Comparison of ENCODE assay signal across 8 cellular contexts in genomic region chr1:200510228-200510623, GRCh38.
A peak's percentile ranks its signal among the peaks of the same experiment; 100 is the strongest.
DNase-seq lines count a peak whose midpoint lies in the region; ATAC-seq and TF ChIP-seq lines count a peak whose summit lies in the region.

No MANE protein-coding gene starts in this region.

- POLR2A ChIA-PET in CD4-positive, alpha-beta T cell (lab: Charles Lee) = no interaction called here

- H3K27me3 ChIP-seq in CD4-positive, alpha-beta T cell (ENCODE audit: control insufficient read depth, insufficient read depth, low read length) = no peaks in the 10 kb centered on the region
- H3K27me3 ChIP-seq in endodermal cell (ENCODE audit: control insufficient read depth, insufficient read depth, low read length, poor library complexity, severe bottlenecking) = no peaks in the 10 kb centered on the region

- no peaks in the 10 kb centered on the region for H3K4me1 ChIP-seq in endodermal cell (ENCODE audit: control insufficient read depth, insufficient read depth, low read length)
- H3K4me1 ChIP-seq in mucosa of descending colon (ENCODE audit: low read depth) = no peaks in the 10 kb centered on the region

- H3K4me1 Mint-ChIP-seq in CD4-positive, alpha-beta T cell (ENCODE audit: low read depth) = no peaks in the 10 kb centered on the region
- no peaks in the 10 kb centered on the region for H3K4me1 Mint-ChIP-seq in endodermal cell

- no peak overlapping the region for H3K4me3 Mint-ChIP-seq in CD4-positive, alpha-beta T cell
- no peak overlapping the region for H3K4me3 Mint-ChIP-seq in endodermal cell

- H3K9me3 ChIP-seq in CD4-positive, alpha-beta T cell (ENCODE audit: control insufficient read depth, low read length) = no peaks in the 10 kb centered on the region
- H3K9me3 ChIP-seq in endodermal cell (ENCODE audit: control insufficient read depth, low read length) = no peaks in the 10 kb centered on the region
- H3K9me3 ChIP-seq in mucosa of descending colon = no peaks in the 10 kb centered on the region

- H3K27me3 Mint-ChIP-seq in CD4-positive, alpha-beta T cell = peaks cover 4% of the 10 kb centered on the region
- H3K27me3 Mint-ChIP-seq in endodermal cell (ENCODE audit: insufficient read depth) = peaks cover 2% of the 10 kb centered on the region

- no peak overlapping the region for H3K9ac ChIP-seq in endodermal cell (ENCODE audit: extremely low read depth, low read length, poor library complexity, severe bottlenecking)

- 33 to 37% methylated on average over 4 of the region's 4 CpGs for WGBS in endodermal cell (ENCODE audit: insufficient coverage in 1 of 2, insufficient read length in 1 of 2), 2 experiments

- H3K27ac ChIP-seq in CD4-positive, alpha-beta T cell (ENCODE audit: low read depth, low read length) = no peak overlapping the region
- no peak overlapping the region for H3K27ac ChIP-seq in endodermal cell (ENCODE audit: low read depth, low read length)

- H3K36me3 Mint-ChIP-seq in CD4-positive, alpha-beta T cell (ENCODE audit: low read depth) = no peaks in the 10 kb centered on the region
- no peaks in the 10 kb centered on the region for H3K36me3 Mint-ChIP-seq in endodermal cell (ENCODE audit: low read depth)

- TF ChIP-seq CTCF in CD4-positive, alpha-beta T cell (IDR thresholded peaks at IDR 0.05) = peak; percentile 99
- peak; percentile 97 for TF ChIP-seq CTCF in endodermal cell (conservative IDR thresholded peaks at IDR 0.05)
- peak; percentile 73 for TF ChIP-seq CTCF in mucosa of descending colon (IDR thresholded peaks at IDR 0.05)

- no peak overlapping the region for H3K4me3 ChIP-seq in endodermal cell (ENCODE audit: low read length)
- H3K4me3 ChIP-seq in mucosa of descending colon = no peak overlapping the region

- peak; percentile 26 to 61 (median 50) for DNase-seq in CD4-positive, alpha-beta T cell
- peak; percentile 71 for DNase-seq in HK-2 (ENCODE audit: unreplicated experiment)
- peak; percentile 94 for DNase-seq in NCI-H82 (lab: John Stamatoyannopoulos, UW)
- DNase-seq in activated CD8-positive, alpha-beta memory T cell treated with anti-CD3 and anti-CD28 coated beads for 1 hour (ENCODE audit: extremely low read depth in 1 of 2, low read depth in 1 of 2) = peak; percentile 29 to 43
- peak; percentile 91 for DNase-seq in endodermal cell
- peak in 1 of 3 donors; percentile 83 for DNase-seq in mucosa of descending colon
- DNase-seq in stimulated activated CD8-positive, alpha-beta memory T cell treated with anti-CD3 and anti-CD28 coated beads, Interleukin-4, amount 100 ng/mL, for 48 hours = peak; percentile 77

- H3K9me3 Mint-ChIP-seq in CD4-positive, alpha-beta T cell = no peaks in the 10 kb centered on the region
- H3K9me3 Mint-ChIP-seq in endodermal cell = no peaks in the 10 kb centered on the region

- intact Hi-C loops in CD4-positive, alpha-beta T cell (cut with DNase I, micrococcal nuclease) = loop anchor here (1.0 to 10.0 kb wide), 4 partner anchors 371 to 1755 kb away; no protein-coding TSS in a partner anchor
- intact Hi-C loops in mucosa of descending colon (cut with DNase I, micrococcal nuclease) = no loop called here

- ATAC-seq in CD4-positive, alpha-beta T cell (ENCODE audit: poor library complexity) = peak; percentile 79
- ATAC-seq in GM19328 (IDR thresholded peaks at IDR 0.05; ENCODE audit: unreplicated experiment) (peak; percentile 92), mucosa of descending colon (peak; percentile 91)

- no peak overlapping the region for H3K27ac Mint-ChIP-seq in CD4-positive, alpha-beta T cell
- H3K27ac Mint-ChIP-seq in endodermal cell = no peak overlapping the region

- CTCF ChIA-PET in CD4-positive, alpha-beta T cell (lab: Charles Lee) = interaction anchor here (1.1 kb wide), 1 partner anchor 412 kb away, joined by 3 read pairs; no protein-coding TSS in a partner anchor

- H3K36me3 ChIP-seq in endodermal cell (ENCODE audit: control insufficient read depth, insufficient read depth, low read length) = no peaks in the 10 kb centered on the region
- H3K36me3 ChIP-seq in mucosa of descending colon (ENCODE audit: low read depth) = no peaks in the 10 kb centered on the region

Comparison
In these comparisons a context has a peak if more than half of its experiments do, and no peak if none do; other contexts are left out.
1. intact Hi-C loops: an anchor here in CD4-positive, alpha-beta T cell (1.0 to 10.0 kb wide); none called in mucosa of descending colon.